ENCODE assay signal across 8 cellular contexts in genomic region chr12:31073527-31074332, GRCh38. TPM values are rescaled to one million over a fixed set of nuclear protein-coding genes. Genes with fewer than 3 reads are reported as not detected.
DNase-seq lines count a peak whose midpoint lies in the region; TF ChIP-seq lines count a peak whose summit lies in the region.
"Not testable (repeated sequence)": the region's sequence is repeated elsewhere in the genome, so short reads cannot be mapped to it uniquely, and the experiment has no call there.

TSS of gene DDX11 (plus strand) at chr12:31073860. CDS start at chr12:31078394, 4,534 bp downstream.

- H3K9me3 ChIP-seq in stomach: not testable (repeated sequence)

- peaks cover 0 to 30% (median 9%) of the 10 kb centered on the region in 4 donors for H3K4me1 ChIP-seq in stomach

- H3K36me3 ChIP-seq in H7 (replicated peaks; ENCODE audit: control insufficient read depth, insufficient read depth, low read length); stomach: not testable (repeated sequence)

- H3K27ac Mint-ChIP-seq in neural crest cell (ENCODE audit: unreplicated experiment): peak within 1 kb of the TSS; percentile 99

- not testable (repeated sequence) for H3K27me3 ChIP-seq in H7 (ENCODE audit: control insufficient read depth, insufficient read depth, low read length); stomach

- peak within 1 kb of the TSS; percentile 69 to 93 (median 90) for H3K27ac ChIP-seq in stomach

- not testable (repeated sequence) for H3K9me3 Mint-ChIP-seq in neural crest cell

- not testable (repeated sequence) for H3K27me3 Mint-ChIP-seq in neural crest cell (ENCODE audit: low read depth)

- TF ChIP-seq EP300 in stomach (IDR thresholded peaks at IDR 0.05): not testable (repeated sequence)

- H3K4me3 Mint-ChIP-seq in neural crest cell: peak within 1 kb of the TSS; percentile 99

- H3K4me3 ChIP-seq in H7 (ENCODE audit: insufficient read depth, low read depth, low read length) (peak within 1 kb of the TSS; percentile 56), stomach (peak within 1 kb of the TSS; percentile 50 to 73 (median 60))

- H3K36me3 Mint-ChIP-seq in neural crest cell (ENCODE audit: low read depth): not testable (repeated sequence)

- intact Hi-C loops in stomach (cut with DNase I; ENCODE audit: low total_unique reads): not testable (repeated sequence)

- peaks cover 37% of the 10 kb centered on the region for H3K4me1 Mint-ChIP-seq in neural crest cell

- peak; percentile 73 for TF ChIP-seq POLR2A in Raji (IDR thresholded peaks at IDR 0.05; ENCODE audit: insufficient read depth, low read depth, low read length)
- TF ChIP-seq POLR2A in stomach (IDR thresholded peaks at IDR 0.05): not testable (repeated sequence)

- DNase-seq in ELF-1 (ENCODE audit: low read depth, low spot score) (peak; percentile 98), H7 (peak; percentile 90), M059J (ENCODE audit: low read depth) (peak; percentile 92), fibroblast of the conjunctiva (ENCODE audit: low read depth) (peak; percentile 84), neural crest cell (ENCODE audit: low read depth, low spot score) (peak; percentile 87), stomach (peak; percentile 91)
- DNase-seq in activated T-helper 9 cell treated with anti-CD3 and anti-CD28 coated beads, Interleukin-2, amount 50 U/mL, for 16 hours (ENCODE audit: low read depth): peak; percentile 89

- TF ChIP-seq CTCF in neural crest cell (conservative IDR thresholded peaks at IDR 0.05); stomach (IDR thresholded peaks at IDR 0.05): not testable (repeated sequence)

- 0 to 1% (median 0%) methylated on average over 29 to 58 of the region's 58 CpGs for WGBS in stomach, 5 donors

RNA-seq across cellular contexts. Expression of gene DDX11, which starts in this region (rescaled TPM):
- 81.4 and 95.9 TPM in 2 replicates for total RNA-seq in H7 (2014; rRNA removed; shearing (Covaris generic))
- 17.2 and 21.2 TPM in 2 replicates for total RNA-seq in M059J (2014; rRNA removed; shearing (Covaris generic))
- total RNA-seq in neural crest cell: 199 and 202 TPM in 2 replicates
- total RNA-seq in stomach: 100 to 1,000 TPM in 1 of 5 donors, 10 to 100 TPM in 4; 17.3 to 104 (median 38.3) TPM
- 10 to 100 TPM in 2 of 3 donors, 1 to 10 TPM in 1; 9.1 to 15.3 (median 12.2) TPM for polyA plus RNA-seq in stomach

Comparison
In these comparisons a context has a peak if more than half of its experiments do, and no peak if none do; other contexts are left out.
1. Peak in every context shown above with its lines: DNase-seq, H3K4me3 ChIP-seq and H3K27ac ChIP-seq.